Comparison of ENCODE assay signal across 1 cellular context in the genomic region with DNA sequence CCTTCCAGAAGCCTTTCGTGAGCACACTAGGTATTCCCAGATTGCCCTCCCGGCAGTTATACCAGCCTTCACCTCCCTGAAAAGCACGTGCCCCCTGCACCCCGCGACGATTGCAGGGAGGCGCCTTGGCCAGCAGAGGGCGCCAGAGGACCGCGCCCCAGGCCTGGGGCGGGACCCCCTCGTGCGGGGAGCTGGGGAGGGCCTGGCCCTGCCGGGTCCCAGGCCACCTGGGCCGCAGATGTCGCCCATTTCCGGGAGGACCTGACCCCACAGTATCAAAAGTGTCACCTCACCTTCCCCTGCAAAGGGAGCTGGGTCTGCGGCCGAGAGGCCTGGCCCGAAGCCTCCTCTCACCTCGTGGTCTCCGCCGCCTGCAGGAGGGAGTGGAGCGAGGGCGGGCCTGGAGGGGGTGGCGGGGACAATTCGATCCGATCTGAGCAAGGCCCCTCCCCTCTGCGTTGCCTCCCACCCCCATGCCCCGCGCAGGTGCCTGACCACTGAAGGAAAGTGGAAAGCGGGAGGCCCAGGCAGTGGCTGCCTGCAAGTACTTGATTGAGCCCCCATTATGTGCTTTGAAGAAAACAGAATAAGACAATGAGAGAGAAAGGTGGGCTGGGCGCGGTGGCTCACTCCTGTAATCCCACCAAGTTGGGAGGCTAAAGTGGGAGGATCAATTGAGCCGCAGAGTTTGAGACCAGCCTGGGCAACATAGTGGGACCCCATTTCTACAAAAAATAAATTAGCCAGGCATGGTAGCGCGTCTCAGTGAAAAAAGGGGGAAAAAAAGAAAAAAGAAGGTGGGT.
TF ChIP-seq lines count a peak whose summit lies in the region.

No MANE protein-coding gene starts in this region.

TF ChIP-seq in WTC11, 78 proteins besides CTCF, POLR2A, EP300 and RAD21 (continued from another document and continues in another):
- TF ChIP-seq ARID4B (CRISPR knock-in tag; IDR thresholded peaks at IDR 0.05; ENCODE audit: borderline replicate concordance) (peak; percentile 57; the same call in 1 of the 2 replicates), ZNF396 (CRISPR knock-in tag; IDR thresholded peaks at IDR 0.05; ENCODE audit: borderline replicate concordance) (no peak), IRF1 (CRISPR knock-in tag; IDR thresholded peaks at IDR 0.05) (no peak), ZNF121 (CRISPR knock-in tag; IDR thresholded peaks at IDR 0.05) (peak; percentile 97), USF1 (CRISPR knock-in tag; IDR thresholded peaks at IDR 0.05) (peak; percentile 55; the same call in 1 of the 2 replicates), TEAD1 (CRISPR knock-in tag; IDR thresholded peaks at IDR 0.05) (peak; percentile 45; the same call in 1 of the 2 replicates), MYBL2 (CRISPR knock-in tag; IDR thresholded peaks at IDR 0.05) (0 out of 2 replicates have a peak, but pooled peaks have one; percentile 30), GRHL2 (CRISPR knock-in tag; IDR thresholded peaks at IDR 0.05; ENCODE audit: insufficient replicate concordance, severe bottlenecking) (no peak), MAX (CRISPR knock-in tag; IDR thresholded peaks at IDR 0.05) (peak; percentile 94), SP1 (CRISPR knock-in tag; conservative IDR thresholded peaks at IDR 0.05) (peak; percentile 21; the same call in 1 of the 2 replicates), FOXK1 (CRISPR knock-in tag; IDR thresholded peaks at IDR 0.05) (no peak; the same call in 1 of the 2 replicates), GABPB1 (CRISPR knock-in tag; IDR thresholded peaks at IDR 0.05) (peak; percentile 67), FOXJ3 (CRISPR knock-in tag; IDR thresholded peaks at IDR 0.05; ENCODE audit: borderline replicate concordance) (no peak), USF2 (CRISPR knock-in tag; IDR thresholded peaks at IDR 0.05) (peak; percentile 52), CDX4 (CRISPR knock-in tag; IDR thresholded peaks at IDR 0.05; ENCODE audit: borderline replicate concordance) (no peak), ZNF232 (CRISPR knock-in tag; IDR thresholded peaks at IDR 0.05) (no peak), TCF7 (CRISPR knock-in tag; IDR thresholded peaks at IDR 0.05; ENCODE audit: low read depth) (no peak), ZNF263 (CRISPR knock-in tag; IDR thresholded peaks at IDR 0.05; ENCODE audit: low read depth) (no peak), JAZF1 (CRISPR knock-in tag; IDR thresholded peaks at IDR 0.05) (no peak), CBFB (CRISPR knock-in tag; IDR thresholded peaks at IDR 0.05; ENCODE audit: low read depth) (no peak), CREB1 (CRISPR knock-in tag; IDR thresholded peaks at IDR 0.05) (no peak), ZBTB21 (CRISPR knock-in tag; IDR thresholded peaks at IDR 0.05; ENCODE audit: borderline replicate concordance) (0 out of 2 replicates have a peak, but pooled peaks have one; percentile 28), NFE2L1 (CRISPR knock-in tag; IDR thresholded peaks at IDR 0.05) (0 out of 2 replicates have a peak, but pooled peaks have one; percentile 53)
- TF ChIP-seq, protein P1, sequence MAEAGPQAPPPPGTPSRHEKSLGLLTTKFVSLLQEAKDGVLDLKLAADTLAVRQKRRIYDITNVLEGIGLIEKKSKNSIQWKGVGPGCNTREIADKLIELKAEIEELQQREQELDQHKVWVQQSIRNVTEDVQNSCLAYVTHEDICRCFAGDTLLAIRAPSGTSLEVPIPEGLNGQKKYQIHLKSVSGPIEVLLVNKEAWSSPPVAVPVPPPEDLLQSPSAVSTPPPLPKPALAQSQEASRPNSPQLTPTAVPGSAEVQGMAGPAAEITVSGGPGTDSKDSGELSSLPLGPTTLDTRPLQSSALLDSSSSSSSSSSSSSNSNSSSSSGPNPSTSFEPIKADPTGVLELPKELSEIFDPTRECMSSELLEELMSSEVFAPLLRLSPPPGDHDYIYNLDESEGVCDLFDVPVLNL (CRISPR knock-in tag; IDR thresholded peaks at IDR 0.05; ENCODE audit: borderline replicate concordance, low read depth) = no peak
- TF ChIP-seq, protein P2, sequence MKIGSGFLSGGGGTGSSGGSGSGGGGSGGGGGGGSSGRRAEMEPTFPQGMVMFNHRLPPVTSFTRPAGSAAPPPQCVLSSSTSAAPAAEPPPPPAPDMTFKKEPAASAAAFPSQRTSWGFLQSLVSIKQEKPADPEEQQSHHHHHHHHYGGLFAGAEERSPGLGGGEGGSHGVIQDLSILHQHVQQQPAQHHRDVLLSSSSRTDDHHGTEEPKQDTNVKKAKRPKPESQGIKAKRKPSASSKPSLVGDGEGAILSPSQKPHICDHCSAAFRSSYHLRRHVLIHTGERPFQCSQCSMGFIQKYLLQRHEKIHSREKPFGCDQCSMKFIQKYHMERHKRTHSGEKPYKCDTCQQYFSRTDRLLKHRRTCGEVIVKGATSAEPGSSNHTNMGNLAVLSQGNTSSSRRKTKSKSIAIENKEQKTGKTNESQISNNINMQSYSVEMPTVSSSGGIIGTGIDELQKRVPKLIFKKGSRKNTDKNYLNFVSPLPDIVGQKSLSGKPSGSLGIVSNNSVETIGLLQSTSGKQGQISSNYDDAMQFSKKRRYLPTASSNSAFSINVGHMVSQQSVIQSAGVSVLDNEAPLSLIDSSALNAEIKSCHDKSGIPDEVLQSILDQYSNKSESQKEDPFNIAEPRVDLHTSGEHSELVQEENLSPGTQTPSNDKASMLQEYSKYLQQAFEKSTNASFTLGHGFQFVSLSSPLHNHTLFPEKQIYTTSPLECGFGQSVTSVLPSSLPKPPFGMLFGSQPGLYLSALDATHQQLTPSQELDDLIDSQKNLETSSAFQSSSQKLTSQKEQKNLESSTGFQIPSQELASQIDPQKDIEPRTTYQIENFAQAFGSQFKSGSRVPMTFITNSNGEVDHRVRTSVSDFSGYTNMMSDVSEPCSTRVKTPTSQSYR (CRISPR knock-in tag; IDR thresholded peaks at IDR 0.05) = no peak
- TF ChIP-seq, protein P3, sequence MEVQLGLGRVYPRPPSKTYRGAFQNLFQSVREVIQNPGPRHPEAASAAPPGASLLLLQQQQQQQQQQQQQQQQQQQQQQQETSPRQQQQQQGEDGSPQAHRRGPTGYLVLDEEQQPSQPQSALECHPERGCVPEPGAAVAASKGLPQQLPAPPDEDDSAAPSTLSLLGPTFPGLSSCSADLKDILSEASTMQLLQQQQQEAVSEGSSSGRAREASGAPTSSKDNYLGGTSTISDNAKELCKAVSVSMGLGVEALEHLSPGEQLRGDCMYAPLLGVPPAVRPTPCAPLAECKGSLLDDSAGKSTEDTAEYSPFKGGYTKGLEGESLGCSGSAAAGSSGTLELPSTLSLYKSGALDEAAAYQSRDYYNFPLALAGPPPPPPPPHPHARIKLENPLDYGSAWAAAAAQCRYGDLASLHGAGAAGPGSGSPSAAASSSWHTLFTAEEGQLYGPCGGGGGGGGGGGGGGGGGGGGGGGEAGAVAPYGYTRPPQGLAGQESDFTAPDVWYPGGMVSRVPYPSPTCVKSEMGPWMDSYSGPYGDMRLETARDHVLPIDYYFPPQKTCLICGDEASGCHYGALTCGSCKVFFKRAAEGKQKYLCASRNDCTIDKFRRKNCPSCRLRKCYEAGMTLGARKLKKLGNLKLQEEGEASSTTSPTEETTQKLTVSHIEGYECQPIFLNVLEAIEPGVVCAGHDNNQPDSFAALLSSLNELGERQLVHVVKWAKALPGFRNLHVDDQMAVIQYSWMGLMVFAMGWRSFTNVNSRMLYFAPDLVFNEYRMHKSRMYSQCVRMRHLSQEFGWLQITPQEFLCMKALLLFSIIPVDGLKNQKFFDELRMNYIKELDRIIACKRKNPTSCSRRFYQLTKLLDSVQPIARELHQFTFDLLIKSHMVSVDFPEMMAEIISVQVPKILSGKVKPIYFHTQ (CRISPR knock-in tag; IDR thresholded peaks at IDR 0.05) = no peak
- TF ChIP-seq, protein P4, sequence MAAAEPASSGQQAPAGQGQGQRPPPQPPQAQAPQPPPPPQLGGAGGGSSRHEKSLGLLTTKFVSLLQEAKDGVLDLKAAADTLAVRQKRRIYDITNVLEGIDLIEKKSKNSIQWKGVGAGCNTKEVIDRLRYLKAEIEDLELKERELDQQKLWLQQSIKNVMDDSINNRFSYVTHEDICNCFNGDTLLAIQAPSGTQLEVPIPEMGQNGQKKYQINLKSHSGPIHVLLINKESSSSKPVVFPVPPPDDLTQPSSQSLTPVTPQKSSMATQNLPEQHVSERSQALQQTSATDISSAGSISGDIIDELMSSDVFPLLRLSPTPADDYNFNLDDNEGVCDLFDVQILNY (CRISPR knock-in tag; IDR thresholded peaks at IDR 0.05) = peak; percentile 26; the same call in 1 of the 2 replicates
- TF ChIP-seq, protein P5, sequence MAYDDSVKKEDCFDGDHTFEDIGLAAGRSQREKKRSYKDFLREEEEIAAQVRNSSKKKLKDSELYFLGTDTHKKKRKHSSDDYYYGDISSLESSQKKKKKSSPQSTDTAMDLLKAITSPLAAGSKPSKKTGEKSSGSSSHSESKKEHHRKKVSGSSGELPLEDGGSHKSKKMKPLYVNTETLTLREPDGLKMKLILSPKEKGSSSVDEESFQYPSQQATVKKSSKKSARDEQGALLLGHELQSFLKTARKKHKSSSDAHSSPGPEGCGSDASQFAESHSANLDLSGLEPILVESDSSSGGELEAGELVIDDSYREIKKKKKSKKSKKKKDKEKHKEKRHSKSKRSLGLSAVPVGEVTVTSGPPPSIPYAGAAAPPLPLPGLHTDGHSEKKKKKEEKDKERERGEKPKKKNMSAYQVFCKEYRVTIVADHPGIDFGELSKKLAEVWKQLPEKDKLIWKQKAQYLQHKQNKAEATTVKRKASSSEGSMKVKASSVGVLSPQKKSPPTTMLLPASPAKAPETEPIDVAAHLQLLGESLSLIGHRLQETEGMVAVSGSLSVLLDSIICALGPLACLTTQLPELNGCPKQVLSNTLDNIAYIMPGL (CRISPR knock-in tag; IDR thresholded peaks at IDR 0.05) = peak; percentile 64
